In the genomic region with DNA sequence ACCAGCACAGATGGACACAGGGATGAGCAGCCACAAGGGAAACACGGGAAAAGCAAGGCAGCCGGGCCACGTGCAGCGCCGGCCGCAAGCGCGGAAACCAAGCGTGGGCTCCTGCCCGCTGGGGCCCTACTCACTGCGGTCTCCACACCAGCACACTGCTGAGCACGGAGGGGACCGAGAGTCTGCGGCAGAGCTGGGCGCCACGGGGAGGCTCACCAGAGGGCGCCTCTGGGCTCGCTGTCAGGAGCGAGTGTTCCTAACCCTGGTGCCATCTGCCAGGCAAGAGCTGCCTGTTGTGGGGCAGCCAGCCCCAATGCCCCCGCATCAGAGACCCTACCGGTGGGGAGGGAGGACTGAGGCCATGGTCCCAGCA, we compare ENCODE assay signal across 8 cellular contexts. TPM values are rescaled to one million over a fixed set of nuclear protein-coding genes. Genes with fewer than 3 reads are reported as not detected.
DNase-seq lines count a peak whose midpoint lies in the region; ATAC-seq and TF ChIP-seq lines count a peak whose summit lies in the region.

No MANE protein-coding gene starts in this region.

- TF ChIP-seq CTCF in fibroblast of mammary gland (conservative IDR thresholded peaks at IDR 0.05; ENCODE audit: control insufficient read depth, insufficient read depth, low read depth, low read length), result peak; percentile 44
- TF ChIP-seq CTCF in osteocyte (IDR thresholded peaks at IDR 0.05), result peak; percentile 21
- TF ChIP-seq CTCF in testis (IDR thresholded peaks at IDR 0.05), result peak in 1 of 3 experiments; percentile 18

- H3K4me3 Mint-ChIP-seq in activated T-cell treated with anti-CD3 and anti-CD28 coated beads, Interleukin-2, amount 50 U/mL, for 72 hours, result peak overlapping the region; percentile 78 to 94
- no peak overlapping the region for H3K4me3 Mint-ChIP-seq in osteocyte (ENCODE audit: unreplicated experiment)

- DNase-seq in DMS153 treated with DMSO at 0.1 percent for 48 hours (lab: John Stamatoyannopoulos, UW; ENCODE audit: unreplicated experiment), result peak; percentile 14
- DNase-seq in GM23248, result no peak
- DNase-seq in NOMO-1 (lab: John Stamatoyannopoulos, UW; ENCODE audit: unreplicated experiment in 2 of 2), result peak; percentile 54 to 61
- DNase-seq in activated T-cell treated with anti-CD3 and anti-CD28 coated beads, Interleukin-2, amount 50 U/mL, for 72 hours, result peak; percentile 85 to 89
- DNase-seq in fibroblast of mammary gland (ENCODE audit: low read depth), result peak; percentile 59
- no peak for DNase-seq in osteocyte (ENCODE audit: extremely low spot score, unreplicated experiment)
- peak; percentile 33 for DNase-seq in testis
- DNase-seq in T1000 (lab: John Stamatoyannopoulos, UW), result no peak

- H4K20me1 ChIP-seq in GM23248 (ENCODE audit: insufficient read depth), result no peaks in the 10 kb centered on the region

- no peak overlapping the region for H2AFZ ChIP-seq in GM23248

- peak overlapping the region; percentile 93 for H3K27ac Mint-ChIP-seq in activated T-cell treated with anti-CD3 and anti-CD28 coated beads, Interleukin-2, amount 50 U/mL, for 72 hours
- no peak overlapping the region for H3K27ac Mint-ChIP-seq in osteocyte (ENCODE audit: unreplicated experiment)

- 0 out of 2 replicates have a peak overlapping the region, but pooled peaks have one; percentile 49 for H3K9ac ChIP-seq in GM23248

- H3K4me1 Mint-ChIP-seq in activated T-cell treated with anti-CD3 and anti-CD28 coated beads, Interleukin-2, amount 50 U/mL, for 72 hours (ENCODE audit: low read depth), result peaks cover 56% of the 10 kb centered on the region
- H3K4me1 Mint-ChIP-seq in osteocyte (ENCODE audit: unreplicated experiment), result peaks cover 66% of the 10 kb centered on the region

- peak overlapping the region; percentile 46; the same call in 1 of the 2 replicates for H3K27ac ChIP-seq in GM23248
- peak overlapping the region in 1 of 2 donors; percentile 50 for H3K27ac ChIP-seq in testis

- H3K4me1 ChIP-seq in GM23248 (ENCODE audit: insufficient read depth) (peaks cover 62% of the 10 kb centered on the region), testis (peaks cover 59% of the 10 kb centered on the region)

- H3K79me2 ChIP-seq in GM23248 (ENCODE audit: insufficient read depth), result peaks cover 88% of the 10 kb centered on the region

- H3K36me3 Mint-ChIP-seq in activated T-cell treated with anti-CD3 and anti-CD28 coated beads, Interleukin-2, amount 50 U/mL, for 72 hours (ENCODE audit: insufficient read depth in 2 of 2), result no peaks in the 10 kb centered on the region
- peaks cover 2% of the 10 kb centered on the region for H3K36me3 Mint-ChIP-seq in osteocyte (ENCODE audit: unreplicated experiment)

- no peak overlapping the region for H3K4me3 ChIP-seq in GM23248
- no peak overlapping the region for H3K4me3 ChIP-seq in fibroblast of mammary gland (ENCODE audit: control insufficient read depth, low read depth, low read length)
- H3K4me3 ChIP-seq in testis, result no peak overlapping the region

- in situ Hi-C loops in GM23248 (cut with MboI), result no loop called here

- H3K9me3 Mint-ChIP-seq in activated T-cell treated with anti-CD3 and anti-CD28 coated beads, Interleukin-2, amount 50 U/mL, for 72 hours, result no peaks in the 10 kb centered on the region
- no peaks in the 10 kb centered on the region for H3K9me3 Mint-ChIP-seq in osteocyte (ENCODE audit: unreplicated experiment)

- ATAC-seq in activated T-cell treated with anti-CD3 and anti-CD28 coated beads, Interleukin-2, amount 50 U/mL, for 72 hours (replicated peaks in 1 of 2), result peak; percentile 85 to 87

- no peaks in the 10 kb centered on the region for H3K27me3 ChIP-seq in GM23248 (replicated peaks; ENCODE audit: insufficient read depth)
- H3K27me3 ChIP-seq in testis, result no peaks in the 10 kb centered on the region

- H3K9me3 ChIP-seq in GM23248 (ENCODE audit: low read depth) (no peaks in the 10 kb centered on the region), testis (no peaks in the 10 kb centered on the region)

- intact Hi-C loops in testis (cut with DNase I; ENCODE audit: low total_unique reads), result no loop called here

- peaks cover 31% of the 10 kb centered on the region for H3F3A ChIP-seq in GM23248 (ENCODE audit: insufficient read depth)

- 77 to 79% methylated on average over 20 of the region's 21 CpGs for WGBS in GM23248 (ENCODE audit: low coverage in 1 of 2, low lambda C conversion rate in 2 of 2, missing lambda C conversion rate in 2 of 2), 2 experiments
- 60% methylated on average over 21 of the region's 21 CpGs; no CpG with 5 or more reads in 1 of the 2 donors for WGBS in testis, 2 donors

- H3K4me2 ChIP-seq in GM23248 (ENCODE audit: unreplicated experiment), result no peak overlapping the region

- TF ChIP-seq POLR2A in testis (IDR thresholded peaks at IDR 0.05), result no peak

- H3K9me2 ChIP-seq in GM23248 (ENCODE audit: insufficient read depth), result no peaks in the 10 kb centered on the region

- H3K36me3 ChIP-seq in GM23248 (ENCODE audit: low read depth) (peaks cover 10% of the 10 kb centered on the region; the same call in 1 of the 2 replicates), testis (ENCODE audit: low read depth, missing control alignments) (no peaks in the 10 kb centered on the region)

- H3K27me3 Mint-ChIP-seq in activated T-cell treated with anti-CD3 and anti-CD28 coated beads, Interleukin-2, amount 50 U/mL, for 72 hours (ENCODE audit: low read depth), result no peaks in the 10 kb centered on the region
- H3K27me3 Mint-ChIP-seq in osteocyte (ENCODE audit: unreplicated experiment), result no peaks in the 10 kb centered on the region

RNA-seq across cellular contexts. Expression of gene MPND, which starts 26.5 kb away (rescaled TPM):
- 3.0 and 6.2 TPM in 2 replicates for total RNA-seq in GM23248 (2014; rRNA removed; shearing (Covaris generic))
- 5.0 and 8.4 TPM in 2 replicates for polyA plus RNA-seq in GM23248 (2016; fragmentation: Nextera tagmentation; extraction: Ambion mirVana)
- total RNA-seq in activated T-cell treated with anti-CD3 and anti-CD28 coated beads, Interleukin-2, amount 50 U/mL, for 72 hours, result 10 to 100 TPM in 1 of 2 donors, 1 to 10 TPM in 1; 9.7 to 10.3 TPM
- total RNA-seq in osteocyte, result 14.2 and 20.0 TPM in 2 replicates
- 10 to 100 TPM in 1 of 2 donors, 1 to 10 TPM in 1; 9.1 to 13.3 TPM for total RNA-seq in testis
- 14.3 TPM for polyA plus RNA-seq in testis (ENCODE audit: insufficient read depth, low read depth, low replicate concordance)

RNA-seq across cellular contexts. Expression of gene SH3GL1, which starts 30.5 kb away (rescaled TPM):
- 114 and 141 TPM in 2 replicates for total RNA-seq in GM23248 (2014; rRNA removed; shearing (Covaris generic))
- polyA plus RNA-seq in GM23248 (2016; fragmentation: Nextera tagmentation; extraction: Ambion mirVana) (151 and 159 TPM in 2 replicates), testis (ENCODE audit: insufficient read depth, low read depth, low replicate concordance) (47.3 TPM)
- total RNA-seq in activated T-cell treated with anti-CD3 and anti-CD28 coated beads, Interleukin-2, amount 50 U/mL, for 72 hours, result 10 to 100 TPM; 40.6 TPM
- total RNA-seq in osteocyte (105 and 115 TPM in 2 replicates), testis (10 to 100 TPM; 41.6 to 53.4 TPM)

RNA-seq across cellular contexts. Expression of gene STAP2, which starts 31.2 kb away (rescaled TPM):
- total RNA-seq in GM23248 (2014; rRNA removed; shearing (Covaris generic)), result 1.8 and 6.4 TPM in 2 replicates
- 1.7 TPM in 2 replicates for polyA plus RNA-seq in GM23248 (2016; fragmentation: Nextera tagmentation; extraction: Ambion mirVana)
- total RNA-seq in activated T-cell treated with anti-CD3 and anti-CD28 coated beads, Interleukin-2, amount 50 U/mL, for 72 hours, result 10 to 100 TPM in 1 of 2 donors, 1 to 10 TPM in 1; 8.3 to 10.0 TPM
- 2.7 and 5.9 TPM in 2 replicates for total RNA-seq in osteocyte
- 1 to 10 TPM; 5.3 to 6.4 TPM for total RNA-seq in testis
- 6.2 TPM for polyA plus RNA-seq in testis (ENCODE audit: insufficient read depth, low read depth, low replicate concordance)

RNA-seq across cellular contexts. Expression of gene CHAF1A, which starts 32.6 kb away (rescaled TPM):
- 9.1 and 11.6 TPM in 2 replicates for total RNA-seq in GM23248 (2014; rRNA removed; shearing (Covaris generic))
- polyA plus RNA-seq in GM23248 (2016; fragmentation: Nextera tagmentation; extraction: Ambion mirVana) (11.9 and 12.6 TPM in 2 replicates), testis (ENCODE audit: insufficient read depth, low read depth, low replicate concordance) (24.1 TPM)
- 10 to 100 TPM; 74.0 to 79.7 TPM for total RNA-seq in activated T-cell treated with anti-CD3 and anti-CD28 coated beads, Interleukin-2, amount 50 U/mL, for 72 hours
- total RNA-seq in osteocyte (9.7 and 14.0 TPM in 2 replicates), testis (10 to 100 TPM; 28.6 to 37.7 TPM)

Comparison
In these comparisons a context has a peak if more than half of its experiments do, and no peak if none do; other contexts are left out.
1. DNase-seq: peak in DMS153 treated with DMSO at 0.1 percent for 48 hours (single experiment), NOMO-1 (2 of 2), activated T-cell treated with anti-CD3 and anti-CD28 coated beads, Interleukin-2, amount 50 U/mL, for 72 hours (2 of 2), fibroblast of mammary gland (single experiment) and testis (single experiment); none in GM23248 (single experiment), osteocyte (single experiment) and T1000 (single experiment).